In genomic region chr1:148151911-148152391, GRCh38 we compare ENCODE assay signal across 8 cellular contexts. TPM values are rescaled to one million over a fixed set of nuclear protein-coding genes. Genes with fewer than 3 reads are reported as not detected.
DNase-seq lines count a peak whose midpoint lies in the region; ATAC-seq, FAIRE-seq and TF ChIP-seq lines count a peak whose summit lies in the region.
"Not testable (repeated sequence)": the region's sequence is repeated elsewhere in the genome, so short reads cannot be mapped to it uniquely, and the experiment has no call there.

A gene with protein sequence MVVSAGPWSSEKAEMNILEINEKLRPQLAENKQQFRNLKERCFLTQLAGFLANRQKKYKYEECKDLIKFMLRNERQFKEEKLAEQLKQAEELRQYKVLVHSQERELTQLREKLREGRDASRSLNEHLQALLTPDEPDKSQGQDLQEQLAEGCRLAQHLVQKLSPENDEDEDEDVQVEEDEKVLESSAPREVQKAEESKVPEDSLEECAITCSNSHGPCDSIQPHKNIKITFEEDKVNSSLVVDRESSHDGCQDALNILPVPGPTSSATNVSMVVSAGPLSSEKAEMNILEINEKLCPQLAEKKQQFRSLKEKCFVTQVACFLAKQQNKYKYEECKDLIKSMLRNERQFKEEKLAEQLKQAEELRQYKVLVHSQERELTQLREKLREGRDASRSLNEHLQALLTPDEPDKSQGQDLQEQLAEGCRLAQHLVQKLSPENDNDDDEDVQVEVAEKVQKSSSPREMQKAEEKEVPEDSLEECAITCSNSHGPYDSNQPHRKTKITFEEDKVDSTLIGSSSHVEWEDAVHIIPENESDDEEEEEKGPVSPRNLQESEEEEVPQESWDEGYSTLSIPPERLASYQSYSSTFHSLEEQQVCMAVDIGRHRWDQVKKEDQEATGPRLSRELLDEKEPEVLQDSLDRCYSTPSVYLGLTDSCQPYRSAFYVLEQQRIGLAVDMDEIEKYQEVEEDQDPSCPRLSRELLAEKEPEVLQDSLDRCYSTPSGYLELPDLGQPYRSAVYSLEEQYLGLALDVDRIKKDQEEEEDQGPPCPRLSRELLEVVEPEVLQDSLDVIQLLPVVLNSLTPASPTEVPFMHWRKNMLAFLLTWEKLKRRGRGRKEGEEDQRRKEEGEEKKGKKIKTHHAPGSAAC (minus strand): TSS chr1:148152281. CDS start chr1:148127003, 25,278 bp downstream.

- peaks cover 6 to 27% (median 21%) of the 10 kb centered on the region in 3 donors for H3K4me1 Mint-ChIP-seq in naive B cell

- not testable (repeated sequence) for TF ChIP-seq CTCF in esophagus squamous epithelium (IDR thresholded peaks at IDR 0.05)

- H3K4me3 Mint-ChIP-seq in naive B cell = peak within 1 kb of the TSS; percentile 93 to 100 (median 98)

- H3K27me3 Mint-ChIP-seq in naive B cell = not testable (repeated sequence)

- peak; percentile 78 for DNase-seq in DMS153 treated with DMSO at 0.1 percent for 48 hours (lab: John Stamatoyannopoulos, UW; ENCODE audit: unreplicated experiment)
- DNase-seq in H54 (ENCODE audit: insufficient read length, low spot score) = not testable (repeated sequence)
- peak; percentile 85 for DNase-seq in LoVo (ENCODE audit: low spot score)
- DNase-seq in RPMI8226 = peak; percentile 93
- peak; percentile 87 to 90 for DNase-seq in activated T-cell treated with anti-CD3 and anti-CD28 coated beads, Interleukin-2, amount 50 U/mL, for 48 hours
- peak; percentile 10 for DNase-seq in esophagus squamous epithelium (lab: John Stamatoyannopoulos, UW)
- DNase-seq in naive B cell = peak; percentile 85
- peak; percentile 47 to 70 for DNase-seq in stimulated activated CD8-positive, alpha-beta memory T cell treated with anti-CD3 and anti-CD28 coated beads, Interleukin-4, amount 100 ng/mL, for 4 hours (ENCODE audit: low read depth in 2 of 2, low spot score in 1 of 2)

- TF ChIP-seq POLR2A in H54 (IDR thresholded peaks at IDR 0.05; ENCODE audit: low read depth, low read length) = peak; percentile 6; the same call in 1 of the 2 replicates
- TF ChIP-seq POLR2A in esophagus squamous epithelium (IDR thresholded peaks at IDR 0.05) = peak in 1 of 4 donors; percentile 36

- peak within 1 kb of the TSS; percentile 71 to 84 (median 80) for H3K27ac ChIP-seq in esophagus squamous epithelium

- peak within 1 kb of the TSS; percentile 55 to 71 (median 68) for H3K4me3 ChIP-seq in esophagus squamous epithelium

- H3K36me3 ChIP-seq in esophagus squamous epithelium = not testable (repeated sequence)

- peak; percentile 77 to 79 for ATAC-seq in naive B cell (ENCODE audit: low read depth in 2 of 2)

- H3K27ac Mint-ChIP-seq in naive B cell = peak within 1 kb of the TSS; percentile 64 to 99 (median 98)

- not testable (repeated sequence) for FAIRE-seq in H54 (lab: Jason Lieb, UNC)

- peaks cover 0 to 12% (median 4%) of the 10 kb centered on the region in 3 donors for H3K4me1 ChIP-seq in esophagus squamous epithelium

- 0% methylated on average over 6 to 22 of the region's 41 CpGs for WGBS in esophagus squamous epithelium, 2 donors

- H3K9me3 Mint-ChIP-seq in naive B cell = not testable (repeated sequence)

- not testable (repeated sequence) for H3K9me3 ChIP-seq in esophagus squamous epithelium

- not testable (repeated sequence) for H3K36me3 Mint-ChIP-seq in naive B cell

- intact Hi-C loops in esophagus squamous epithelium (cut with DNase I) = not testable (repeated sequence)

- H3K27me3 ChIP-seq in esophagus squamous epithelium = peaks cover 0 to 17% (median 0%) of the 10 kb centered on the region in 4 donors

RNA-seq across cellular contexts. Expression of the gene that starts here (rescaled TPM):
- 1 to 10 TPM; 2.8 to 9.7 (median 4.0) TPM for total RNA-seq in esophagus squamous epithelium
- 10 to 100 TPM in 1 of 6 donors, 1 to 10 TPM in 5; 1.3 to 10.1 (median 3.9) TPM for polyA plus RNA-seq in naive B cell (ENCODE audit: low read depth in 6 of 6)
